In the genomic region with DNA sequence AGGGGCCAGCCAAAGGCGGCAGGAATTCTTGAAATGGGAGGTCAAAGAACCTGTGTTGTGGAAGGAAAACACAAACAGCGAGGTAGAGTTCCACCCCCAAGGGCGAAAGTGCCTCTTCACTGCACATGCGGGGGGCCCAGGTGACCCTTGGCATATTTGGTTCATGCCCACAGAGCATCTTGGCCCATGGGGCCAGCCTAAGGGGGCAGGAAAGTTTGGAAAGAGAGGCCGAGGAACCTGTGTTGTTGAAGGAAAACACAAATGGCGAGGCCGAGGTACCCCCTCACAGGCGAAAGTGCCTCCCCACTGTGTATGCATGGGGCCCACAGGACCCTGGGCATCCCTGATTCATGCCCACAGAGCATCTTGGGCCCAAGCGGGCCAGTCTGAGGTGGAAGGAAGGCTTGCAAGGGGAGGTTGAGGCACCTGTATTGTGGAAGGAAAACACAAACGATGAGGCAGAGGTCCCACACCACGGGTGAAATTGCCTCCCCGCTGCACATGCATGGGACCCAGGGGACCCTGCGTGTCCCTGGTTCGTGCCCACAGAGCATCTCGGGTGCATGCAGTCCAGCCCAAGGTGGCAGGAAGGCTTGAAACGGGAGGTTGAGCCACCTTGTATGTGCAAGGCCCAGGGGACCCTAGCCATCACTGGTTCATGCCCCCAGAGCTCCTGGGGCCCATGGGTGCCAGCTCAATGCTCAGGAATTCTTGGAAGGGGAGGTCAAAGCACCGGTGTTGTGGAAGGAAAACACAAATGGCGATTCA, we compare ENCODE assay signal across 14 cellular contexts.
DNase-seq lines count a peak whose midpoint lies in the region; ATAC-seq and TF ChIP-seq lines count a peak whose summit lies in the region.
"Had no signal": no experiment of that assay in that cellular context is flagged by ENCODE, and none has a peak within 500 bp of the region (broad histone marks: within the 10 kb centered on the region; RNA-seq: fewer than 3 reads in every experiment).

No MANE protein-coding gene starts in this region.

- no peak for ATAC-seq in HG02763 (IDR thresholded peaks at IDR 0.05; ENCODE audit: unreplicated experiment)
- ATAC-seq in stimulated activated naive CD8-positive, alpha-beta T cell treated with anti-CD3 and anti-CD28 coated beads, Interleukin-15, Interleukin-2, amounts not matched to agents 100 U/mL and 50 U/mL, for 24 hours: no peak

- H3K36me3 ChIP-seq in left ventricle myocardium inferior: no peaks in the 10 kb centered on the region
- H3K36me3 ChIP-seq: SJCRH30 had no signal

- H3K4me1 Mint-ChIP-seq in CD14-positive monocyte: no peaks in the 10 kb centered on the region
- H3K4me1 Mint-ChIP-seq: brain had no signal

- H3K27me3 Mint-ChIP-seq in CD14-positive monocyte (ENCODE audit: low read depth in 3 of 3): no peaks in the 10 kb centered on the region
- H3K27me3 Mint-ChIP-seq: brain had no signal

- H3K4me1 ChIP-seq in left ventricle myocardium inferior: no peaks in the 10 kb centered on the region
- H3K4me1 ChIP-seq: SJCRH30 had no signal

- H3K27ac ChIP-seq in left ventricle myocardium inferior (replicated peaks): no peak overlapping the region
- H3K27ac ChIP-seq: SJCRH30 had no signal

- TF ChIP-seq CTCF in CD14-positive monocyte (IDR thresholded peaks at IDR 0.05): no peak
- TF ChIP-seq CTCF in left ventricle myocardium inferior (IDR thresholded peaks at IDR 0.05; ENCODE audit: borderline replicate concordance): no peak

- peak; percentile 18 for DNase-seq in CD14-positive monocyte (ENCODE audit: low spot score)
- peak; percentile 0 for DNase-seq in HEK293T (ENCODE audit: extremely low spot score)
- DNase-seq in left ventricle myocardium inferior: peak; percentile 3
- DNase-seq in posterior vena cava (ENCODE audit: low spot score): peak; percentile 50
- DNase-seq in stimulated activated naive CD8-positive, alpha-beta T cell treated with anti-CD3 and anti-CD28 coated beads, Interleukin-15, Interleukin-2, amounts not matched to agents 100 U/mL and 50 U/mL, for 24 hours: no peak
- DNase-seq in NCI-H1105 (lab: John Stamatoyannopoulos, UW): no peak
- DNase-seq in superior temporal gyrus (ENCODE audit: extremely low spot score): no peak
- DNase-seq: MV-4-11; NCI-H2171; NK-92 treated with Interleukin-12 subunit alpha and Interleukin-12 subunit beta, amount 100 ng/mL, for 24 hours had no signal

- H3K4me3 ChIP-seq in left ventricle myocardium inferior: no peak overlapping the region
- H3K4me3 ChIP-seq: SJCRH30 had no signal

- CTCF ChIA-PET in HEK293T (lab: Yijun Ruan, JAX): no interaction called here

- H3K9me3 Mint-ChIP-seq in CD14-positive monocyte: peaks cover 45 to 68% (median 63%) of the 10 kb centered on the region in 7 donors

- H3K9me3 ChIP-seq in left ventricle myocardium inferior (replicated peaks): peaks cover 99% of the 10 kb centered on the region

- POLR2A ChIA-PET in HEK293T (lab: Yijun Ruan, JAX): no interaction called here

- H3K4me3 Mint-ChIP-seq in CD14-positive monocyte: no peak overlapping the region
- H3K4me3 Mint-ChIP-seq: activated T-helper 1 cell treated with anti-CD3 and anti-CD28 coated beads, Interleukin-12 subunit alpha, Interleukin-12 subunit beta, Interleukin-2, Interleukin-4 antibody, amounts not matched to agents 30 ng/mL and 10 ng/mL and 1 ng/mL, durations not matched to agents 14 hours and 24 hours and 36 hours; brain had no signal

- intact Hi-C loops in CD14-positive monocyte (cut with micrococcal nuclease) (no loop called here), left ventricle myocardium inferior (cut with micrococcal nuclease) (no loop called here), posterior vena cava (cut with DNase I) (no loop called here)

- H3K27ac Mint-ChIP-seq in CD14-positive monocyte: no peak overlapping the region
- H3K27ac Mint-ChIP-seq: activated T-helper 1 cell treated with anti-CD3 and anti-CD28 coated beads, Interleukin-12 subunit alpha, Interleukin-12 subunit beta, Interleukin-2, Interleukin-4 antibody, amounts not matched to agents 30 ng/mL and 10 ng/mL and 1 ng/mL, durations not matched to agents 14 hours and 24 hours and 36 hours; brain had no signal

- H3K27me3 ChIP-seq in left ventricle myocardium inferior (ENCODE audit: low read depth): no peaks in the 10 kb centered on the region
- H3K27me3 ChIP-seq: SJCRH30 had no signal

- H3K36me3 Mint-ChIP-seq in CD14-positive monocyte: no peaks in the 10 kb centered on the region
- H3K36me3 Mint-ChIP-seq: brain had no signal

TF ChIP-seq in HEK293T, 16 proteins besides CTCF, POLR2A, EP300 and RAD21:
- TF ChIP-seq TARDBP (IDR thresholded peaks at IDR 0.05) (no peak), L3MBTL2 (conservative IDR thresholded peaks at IDR 0.05) (no peak), CTBP1 (IDR thresholded peaks at IDR 0.05; ENCODE audit: borderline replicate concordance) (no peak), BHLHE40 (IDR thresholded peaks at IDR 0.05; ENCODE audit: borderline replicate concordance) (no peak), HDGF (IDR thresholded peaks at IDR 0.05; ENCODE audit: borderline replicate concordance) (no peak), SUZ12 (IDR thresholded peaks at IDR 0.05) (no peak), LEF1 (IDR thresholded peaks at IDR 0.05; ENCODE audit: borderline replicate concordance) (no peak), FOXA1 (IDR thresholded peaks at IDR 0.05) (no peak), FOXK2 (IDR thresholded peaks at IDR 0.05) (no peak), NFRKB (IDR thresholded peaks at IDR 0.05) (no peak), SP1 (IDR thresholded peaks at IDR 0.05) (no peak), ELF4 (IDR thresholded peaks at IDR 0.05) (no peak), FOXM1 (IDR thresholded peaks at IDR 0.05; ENCODE audit: borderline replicate concordance) (no peak), ZNF384 (IDR thresholded peaks at IDR 0.05) (no peak), ARNT (IDR thresholded peaks at IDR 0.05) (no peak)
- TF ChIP-seq, protein P1, sequence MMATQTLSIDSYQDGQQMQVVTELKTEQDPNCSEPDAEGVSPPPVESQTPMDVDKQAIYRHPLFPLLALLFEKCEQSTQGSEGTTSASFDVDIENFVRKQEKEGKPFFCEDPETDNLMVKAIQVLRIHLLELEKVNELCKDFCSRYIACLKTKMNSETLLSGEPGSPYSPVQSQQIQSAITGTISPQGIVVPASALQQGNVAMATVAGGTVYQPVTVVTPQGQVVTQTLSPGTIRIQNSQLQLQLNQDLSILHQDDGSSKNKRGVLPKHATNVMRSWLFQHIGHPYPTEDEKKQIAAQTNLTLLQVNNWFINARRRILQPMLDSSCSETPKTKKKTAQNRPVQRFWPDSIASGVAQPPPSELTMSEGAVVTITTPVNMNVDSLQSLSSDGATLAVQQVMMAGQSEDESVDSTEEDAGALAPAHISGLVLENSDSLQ (IDR thresholded peaks at IDR 0.05): no peak

Comparison
In these comparisons a context has a peak if more than half of its experiments do, and no peak if none do; other contexts are left out.
1. DNase-seq: peak in CD14-positive monocyte (single experiment), HEK293T (single experiment), left ventricle myocardium inferior (single experiment) and posterior vena cava (single experiment); none in stimulated activated naive CD8-positive, alpha-beta T cell treated with anti-CD3 and anti-CD28 coated beads, Interleukin-15, Interleukin-2, amounts not matched to agents 100 U/mL and 50 U/mL, for 24 hours (single experiment), NCI-H1105 (single experiment) and superior temporal gyrus (single experiment).